In genomic region chr3:31288641-31289100, GRCh38 we compare ENCODE assay signal across 9 cellular contexts.
DNase-seq lines count a peak whose midpoint lies in the region; ATAC-seq lines count a peak whose summit lies in the region.
"Had no signal": no experiment of that assay in that cellular context is flagged by ENCODE, and none has a peak within 500 bp of the region (broad histone marks: within the 10 kb centered on the region; RNA-seq: fewer than 3 reads in every experiment).

No MANE protein-coding gene starts in this region.

- DNase-seq in MG63: peak; percentile 35
- peak; percentile 41 for DNase-seq in activated T-cell treated with anti-CD3 and anti-CD28 coated beads, Interleukin-2, amount 50 U/mL, for 24 hours
- DNase-seq in right cardiac atrium: peak in 2 of 3 donors; percentile 55 to 62
- DNase-seq in stimulated activated CD4-positive, alpha-beta T cell treated with anti-CD3 and anti-CD28 coated beads, Interleukin-2, amount 100 ng/mL, for 48 hours: peak; percentile 4 to 16
- no peak for DNase-seq in NCI-H2227 treated with DMSO at 0.1 percent for 48 hours (lab: John Stamatoyannopoulos, UW)
- DNase-seq in activated CD4-positive, CD25-positive, alpha-beta regulatory T cell (lab: John Stamatoyannopoulos, UW): no peak
- DNase-seq in NCI-H774 (lab: John Stamatoyannopoulos, UW): no peak

- intact Hi-C loops in right cardiac atrium (cut with DNase I): no loop called here

- H3K4me3 ChIP-seq in MG63 (no peak overlapping the region), right cardiac atrium (ENCODE audit: low read length) (no peak overlapping the region)

- H3K27me3 ChIP-seq in MG63 (no peaks in the 10 kb centered on the region), right cardiac atrium (ENCODE audit: control insufficient read depth, insufficient read depth) (no peaks in the 10 kb centered on the region)

- ATAC-seq in right cardiac atrium (peak; percentile 56 to 96), GM19023 (IDR thresholded peaks at IDR 0.05; ENCODE audit: unreplicated experiment) (no peak)

- no peaks in the 10 kb centered on the region for H3K36me3 ChIP-seq in MG63

- no peaks in the 10 kb centered on the region for H3K9me3 Mint-ChIP-seq in activated T-cell treated with anti-CD3 and anti-CD28 coated beads, Interleukin-2, amount 50 U/mL, for 24 hours
- H3K9me3 Mint-ChIP-seq: IgD-negative memory B cell had no signal

- no peaks in the 10 kb centered on the region for H3K36me3 Mint-ChIP-seq in activated T-cell treated with anti-CD3 and anti-CD28 coated beads, Interleukin-2, amount 50 U/mL, for 24 hours (ENCODE audit: low read depth)

- no peak overlapping the region for H3K4me3 Mint-ChIP-seq in activated T-cell treated with anti-CD3 and anti-CD28 coated beads, Interleukin-2, amount 50 U/mL, for 24 hours
- H3K4me3 Mint-ChIP-seq: IgD-negative memory B cell had no signal

- H3K27ac Mint-ChIP-seq in activated T-cell treated with anti-CD3 and anti-CD28 coated beads, Interleukin-2, amount 50 U/mL, for 24 hours: peak overlapping the region; percentile 57

- WGBS in right cardiac atrium: 55% methylated on average over 8 of the region's 8 CpGs

- H3K27me3 Mint-ChIP-seq in activated T-cell treated with anti-CD3 and anti-CD28 coated beads, Interleukin-2, amount 50 U/mL, for 24 hours: no peaks in the 10 kb centered on the region

- H3K4me1 ChIP-seq in right cardiac atrium (ENCODE audit: control insufficient read depth, insufficient read depth, low read length): no peaks in the 10 kb centered on the region

- H3K4me1 Mint-ChIP-seq in activated T-cell treated with anti-CD3 and anti-CD28 coated beads, Interleukin-2, amount 50 U/mL, for 24 hours (ENCODE audit: low read depth): peaks cover 26% of the 10 kb centered on the region

- H3K9me3 ChIP-seq in MG63 (no peaks in the 10 kb centered on the region), right cardiac atrium (ENCODE audit: control insufficient read depth, low read length) (no peaks in the 10 kb centered on the region)

- no peak overlapping the region for H3K27ac ChIP-seq in right cardiac atrium (ENCODE audit: low read length)

Comparison
In these comparisons a context has a peak if more than half of its experiments do, and no peak if none do; other contexts are left out.
1. DNase-seq: peak in MG63 (single experiment), activated T-cell treated with anti-CD3 and anti-CD28 coated beads, Interleukin-2, amount 50 U/mL, for 24 hours (single experiment), right cardiac atrium (2 of 3) and stimulated activated CD4-positive, alpha-beta T cell treated with anti-CD3 and anti-CD28 coated beads, Interleukin-2, amount 100 ng/mL, for 48 hours (2 of 2); none in NCI-H2227 treated with DMSO at 0.1 percent for 48 hours (single experiment), activated CD4-positive, CD25-positive, alpha-beta regulatory T cell (0 of 4) and NCI-H774 (single experiment).